8 cellular contexts compared by ENCODE assay signal in genomic region chr4:76090241-76090691, GRCh38. TPM values are rescaled to one million over a fixed set of nuclear protein-coding genes. Genes with fewer than 3 reads are reported as not detected.
A peak's percentile ranks its signal among the peaks of the same experiment; 100 is the strongest.
DNase-seq lines count a peak whose midpoint lies in the region; ATAC-seq and TF ChIP-seq lines count a peak whose summit lies in the region.

No MANE protein-coding gene starts in this region.

- H3K27ac ChIP-seq in Peyer's patch (no peak overlapping the region), smooth muscle cell (ENCODE audit: low read depth) (peak overlapping the region; percentile 80)

- H3K4me1 ChIP-seq in Peyer's patch (no peaks in the 10 kb centered on the region), smooth muscle cell (ENCODE audit: low read depth) (no peaks in the 10 kb centered on the region)

- no peaks in the 10 kb centered on the region for H3K36me3 ChIP-seq in Peyer's patch
- H3K36me3 ChIP-seq in smooth muscle cell (ENCODE audit: low read depth), result no peaks in the 10 kb centered on the region

- DNase-seq in AG09309 (ENCODE audit: low read depth) (peak; percentile 74), Peyer's patch (peak in 2 of 3 donors; percentile 22 to 59), foreskin fibroblast (peak; percentile 68 to 73), smooth muscle cell (lab: John Stamatoyannopoulos, UW; ENCODE audit: unreplicated experiment) (no peak), NCI-H524 (lab: John Stamatoyannopoulos, UW) (no peak), NCI-H1092 treated with DMSO at 0.1 percent for 48 hours (lab: John Stamatoyannopoulos, UW) (no peak)

- TF ChIP-seq POLR2A in Peyer's patch (IDR thresholded peaks at IDR 0.05), result no peak

- no peak overlapping the region for H2AFZ ChIP-seq in smooth muscle cell (ENCODE audit: low read depth)

- H3K4me3 ChIP-seq in AG09309 (ENCODE audit: control insufficient read depth, low read depth, low read length), result no peak overlapping the region
- no peak overlapping the region for H3K4me3 ChIP-seq in Peyer's patch
- no peak overlapping the region for H3K4me3 ChIP-seq in foreskin fibroblast (ENCODE audit: low read depth in 1 of 2, low read length in 2 of 2)
- H3K4me3 ChIP-seq in smooth muscle cell, result no peak overlapping the region

- H3F3A ChIP-seq in smooth muscle cell (ENCODE audit: low read depth), result no peaks in the 10 kb centered on the region

- H3K79me2 ChIP-seq in smooth muscle cell (ENCODE audit: low read depth), result no peaks in the 10 kb centered on the region

- H4K20me1 ChIP-seq in smooth muscle cell (ENCODE audit: low read depth), result no peaks in the 10 kb centered on the region

- no peaks in the 10 kb centered on the region for H3K27me3 ChIP-seq in Peyer's patch
- no peaks in the 10 kb centered on the region for H3K27me3 ChIP-seq in smooth muscle cell (ENCODE audit: low read depth)

- H3K9me3 ChIP-seq in Peyer's patch (no peaks in the 10 kb centered on the region), smooth muscle cell (replicated peaks; ENCODE audit: low read depth) (no peaks in the 10 kb centered on the region)

- H3K4me2 ChIP-seq in smooth muscle cell, result peak overlapping the region; percentile 73

- peak; percentile 68 for ATAC-seq in GM21360 (IDR thresholded peaks at IDR 0.05; ENCODE audit: unreplicated experiment)
- ATAC-seq in HG03175 (IDR thresholded peaks at IDR 0.05; ENCODE audit: unreplicated experiment), result no peak

- peak overlapping the region; percentile 32 for H3K9ac ChIP-seq in smooth muscle cell (ENCODE audit: low read depth)

- WGBS in smooth muscle cell (ENCODE audit: low lambda C conversion rate), result 8% methylated on average over 7 of the region's 7 CpGs

- TF ChIP-seq CTCF in AG09309 (IDR thresholded peaks at IDR 0.05; ENCODE audit: control insufficient read depth, insufficient read depth, low read depth, low read length, missing control alignments) (no peak), Peyer's patch (IDR thresholded peaks at IDR 0.05) (no peak), foreskin fibroblast (IDR thresholded peaks at IDR 0.05; ENCODE audit: low read depth, low read length) (no peak), smooth muscle cell (IDR thresholded peaks at IDR 0.05; ENCODE audit: borderline replicate concordance, insufficient read depth, poor library complexity, severe bottlenecking) (no peak)

RNA-seq across cellular contexts. Expression of gene ART3, which starts 15.8 kb away (rescaled TPM):
- total RNA-seq in Peyer's patch (under 1 TPM in 1 of 4 donors, not detected in 3; 0.85 TPM), smooth muscle cell (not detected in 2 replicates)
- polyA plus RNA-seq in smooth muscle cell, result 0.93 and 1.1 TPM in 2 replicates

RNA-seq across cellular contexts. Expression of gene CXCL11, which starts 54.4 kb away (rescaled TPM):
- total RNA-seq in Peyer's patch, result not detected
- not detected in 2 replicates for total RNA-seq in smooth muscle cell
- polyA plus RNA-seq in smooth muscle cell, result not detected in 2 replicates

RNA-seq across cellular contexts. Expression of gene NUP54, which starts 57.9 kb away (rescaled TPM):
- 10 to 100 TPM; 15.6 to 32.2 (median 23.9) TPM for total RNA-seq in Peyer's patch
- 52.6 and 61.7 TPM in 2 replicates for total RNA-seq in smooth muscle cell
- 36.3 and 38.3 TPM in 2 replicates for polyA plus RNA-seq in smooth muscle cell

Comparison
In these comparisons a context has a peak if more than half of its experiments do, and no peak if none do; other contexts are left out.
1. DNase-seq: peak in AG09309 (single experiment), Peyer's patch (2 of 3) and foreskin fibroblast (2 of 2); none in smooth muscle cell (single experiment), NCI-H524 (0 of 2) and NCI-H1092 treated with DMSO at 0.1 percent for 48 hours (single experiment).